In genomic region chr7:127938588-127938987, GRCh38 we compare ENCODE assay signal across 12 cellular contexts.
DNase-seq lines count a peak whose midpoint lies in the region; ATAC-seq and TF ChIP-seq lines count a peak whose summit lies in the region.
"Had no signal": no experiment of that assay in that cellular context is flagged by ENCODE, and none has a peak within 500 bp of the region (broad histone marks: within the 10 kb centered on the region; RNA-seq: fewer than 3 reads in every experiment).

No MANE protein-coding gene starts in this region.

- no peak for TF ChIP-seq CTCF in RWPE1 (conservative IDR thresholded peaks at IDR 0.05; ENCODE audit: low read depth)
- TF ChIP-seq CTCF in prostate gland (IDR thresholded peaks at IDR 0.05): no peak

- H3K36me3 Mint-ChIP-seq in activated naive CD4-positive, alpha-beta T cell treated with anti-CD3 and anti-CD28 coated beads for 36 hours (ENCODE audit: low read depth): peaks cover 24% of the 10 kb centered on the region
- peaks cover 3 to 13% (median 4%) of the 10 kb centered on the region in 3 donors for H3K36me3 Mint-ChIP-seq in immature natural killer cell

- H3K9ac ChIP-seq in skeletal muscle satellite cell (ENCODE audit: low read depth, low read length): peak overlapping the region; percentile 47

- H3K27me3 Mint-ChIP-seq in activated naive CD4-positive, alpha-beta T cell treated with anti-CD3 and anti-CD28 coated beads for 36 hours (ENCODE audit: low read depth): no peaks in the 10 kb centered on the region
- H3K27me3 Mint-ChIP-seq in immature natural killer cell (ENCODE audit: low read depth in 3 of 3): peaks cover 0 to 2% (median 2%) of the 10 kb centered on the region in 3 donors
- H3K27me3 Mint-ChIP-seq: dendritic cell treated with granulocyte-macrophage colony-stimulating factor and Interleukin-4, amounts not matched to agents 40 ng/mL and 50 ng/mL, for 4 days had no signal

- 82% methylated on average over 2 of the region's 2 CpGs for WGBS in prostate gland

- H3K9me3 Mint-ChIP-seq in activated naive CD4-positive, alpha-beta T cell treated with anti-CD3 and anti-CD28 coated beads for 36 hours: no peaks in the 10 kb centered on the region
- H3K9me3 Mint-ChIP-seq in immature natural killer cell: no peaks in the 10 kb centered on the region
- H3K9me3 Mint-ChIP-seq: dendritic cell treated with granulocyte-macrophage colony-stimulating factor and Interleukin-4, amounts not matched to agents 40 ng/mL and 50 ng/mL, for 4 days had no signal

- peak overlapping the region; percentile 33 for H3K4me3 ChIP-seq in skeletal muscle satellite cell (ENCODE audit: low read length)
- no peak overlapping the region for H3K4me3 ChIP-seq in prostate gland
- H3K4me3 ChIP-seq: pancreas, upper lobe of right lung had no signal

- H3K27ac ChIP-seq in RWPE1: no peak overlapping the region
- H3K27ac ChIP-seq in prostate gland: no peak overlapping the region
- H3K27ac ChIP-seq: pancreas, upper lobe of right lung had no signal

- no peak for TF ChIP-seq POLR2A in prostate gland (IDR thresholded peaks at IDR 0.05)

- ATAC-seq in esophagus mucosa (peak; percentile 58), GM21825 (IDR thresholded peaks at IDR 0.05; ENCODE audit: unreplicated experiment) (no peak)
- ATAC-seq: upper lobe of right lung had no signal

- DNase-seq in activated naive CD4-positive, alpha-beta T cell treated with anti-CD3 and anti-CD28 coated beads for 36 hours: peak; percentile 10
- DNase-seq in activated naive CD4-positive, alpha-beta T cell (lab: John Stamatoyannopoulos, UW): no peak
- peak; percentile 60 for DNase-seq in RWPE1 (ENCODE audit: low spot score)
- DNase-seq in prostate gland (ENCODE audit: low spot score): no peak
- DNase-seq in immature natural killer cell: no peak
- DNase-seq: activated T-cell treated with anti-CD3 and anti-CD28 coated beads, Interleukin-2, amount 50 U/mL, for 48 hours; pancreas; upper lobe of right lung had no signal

- CTCF ChIA-PET in activated naive CD4-positive, alpha-beta T cell treated with anti-CD3 and anti-CD28 coated beads for 36 hours (lab: Charles Lee): no interaction called here
- CTCF ChIA-PET in RWPE1 (lab: Yijun Ruan, JAX): interaction anchor here (0.6 kb wide), 1 partner anchor 13 kb away, joined by 6 read pairs; no protein-coding TSS in a partner anchor

- H3K36me3 ChIP-seq in skeletal muscle satellite cell (ENCODE audit: insufficient read depth, low read length) (peaks cover 6% of the 10 kb centered on the region), prostate gland (no peaks in the 10 kb centered on the region)
- H3K36me3 ChIP-seq: upper lobe of right lung had no signal

- H3K4me2 ChIP-seq in skeletal muscle satellite cell (ENCODE audit: low read length): peak overlapping the region; percentile 70

- intact Hi-C loops in activated naive CD4-positive, alpha-beta T cell treated with anti-CD3 and anti-CD28 coated beads for 36 hours (cut with micrococcal nuclease): no loop called here
- intact Hi-C loops in prostate gland (cut with DNase I): no loop called here

- H3K9me3 ChIP-seq in skeletal muscle satellite cell (replicated peaks; ENCODE audit: low read length) (no peaks in the 10 kb centered on the region), prostate gland (no peaks in the 10 kb centered on the region)
- H3K9me3 ChIP-seq: pancreas, upper lobe of right lung had no signal

- H3K4me1 ChIP-seq in skeletal muscle satellite cell (ENCODE audit: control insufficient read depth, insufficient read depth, low read length) (peaks cover 18% of the 10 kb centered on the region), prostate gland (replicated peaks) (no peaks in the 10 kb centered on the region)
- H3K4me1 ChIP-seq: pancreas, upper lobe of right lung had no signal

- no peak overlapping the region for H3K4me3 Mint-ChIP-seq in activated naive CD4-positive, alpha-beta T cell treated with anti-CD3 and anti-CD28 coated beads for 36 hours
- H3K4me3 Mint-ChIP-seq in immature natural killer cell: no peak overlapping the region
- H3K4me3 Mint-ChIP-seq: dendritic cell treated with granulocyte-macrophage colony-stimulating factor and Interleukin-4, amounts not matched to agents 40 ng/mL and 50 ng/mL, for 4 days had no signal

- H3K27ac Mint-ChIP-seq in activated naive CD4-positive, alpha-beta T cell treated with anti-CD3 and anti-CD28 coated beads for 36 hours: no peak overlapping the region
- no peak overlapping the region for H3K27ac Mint-ChIP-seq in immature natural killer cell
- H3K27ac Mint-ChIP-seq: dendritic cell treated with granulocyte-macrophage colony-stimulating factor and Interleukin-4, amounts not matched to agents 40 ng/mL and 50 ng/mL, for 4 days had no signal

- H3K27me3 ChIP-seq in skeletal muscle satellite cell (ENCODE audit: control insufficient read depth, insufficient read depth, low read length): no peaks in the 10 kb centered on the region
- H3K27me3 ChIP-seq in prostate gland (replicated peaks; ENCODE audit: insufficient read depth): no peaks in the 10 kb centered on the region
- H3K27me3 ChIP-seq: pancreas, upper lobe of right lung had no signal

- POLR2A ChIA-PET in RWPE1 (lab: Yijun Ruan, JAX; ENCODE audit: low non-redundant PET): no interaction called here

- H3K4me1 Mint-ChIP-seq in activated naive CD4-positive, alpha-beta T cell treated with anti-CD3 and anti-CD28 coated beads for 36 hours (ENCODE audit: low read depth): peaks cover 3% of the 10 kb centered on the region
- peaks cover 0 to 4% of the 10 kb centered on the region in 2 donors for H3K4me1 Mint-ChIP-seq in immature natural killer cell

Comparison
In these comparisons a context has a peak if more than half of its experiments do, and no peak if none do; other contexts are left out.
1. DNase-seq: peak in activated naive CD4-positive, alpha-beta T cell treated with anti-CD3 and anti-CD28 coated beads for 36 hours (single experiment) and RWPE1 (single experiment); none in activated naive CD4-positive, alpha-beta T cell (0 of 4), prostate gland (single experiment) and immature natural killer cell (0 of 3).